ENCODE assay signal across 9 cellular contexts in genomic region chr3:107239703-107240102, GRCh38.
DNase-seq lines count a peak whose midpoint lies in the region; ATAC-seq and TF ChIP-seq lines count a peak whose summit lies in the region.
"Had no signal": no experiment of that assay in that cellular context is flagged by ENCODE, and none has a peak within 500 bp of the region (broad histone marks: within the 10 kb centered on the region; RNA-seq: fewer than 3 reads in every experiment).

No MANE protein-coding gene starts in this region.

- H3K36me3 ChIP-seq in adipocyte (ENCODE audit: control insufficient read depth, insufficient read depth, low read length, severe bottlenecking): no peaks in the 10 kb centered on the region
- H3K36me3 ChIP-seq in testis (ENCODE audit: low read depth, missing control alignments): no peaks in the 10 kb centered on the region

- H3K9me3 ChIP-seq in adipocyte (ENCODE audit: control insufficient read depth, low read length): no peaks in the 10 kb centered on the region
- H3K9me3 ChIP-seq in testis: no peaks in the 10 kb centered on the region

- no peak for ATAC-seq in activated T-cell treated with anti-CD3 and anti-CD28 coated beads, Interleukin-2, amount 50 U/mL, for 4 hours
- ATAC-seq in memory B cell (ENCODE audit: low read depth): no peak
- ATAC-seq in left lobe of liver: no peak

- no peak overlapping the region for H3K27ac Mint-ChIP-seq in memory B cell

- peaks cover 14% of the 10 kb centered on the region for H3K4me1 Mint-ChIP-seq in activated T-cell treated with anti-CD3 and anti-CD28 coated beads, Interleukin-2, amount 50 U/mL, for 4 hours (ENCODE audit: low read depth)
- H3K4me1 Mint-ChIP-seq in memory B cell: peaks cover 22% of the 10 kb centered on the region

- peak overlapping the region; percentile 87 for H3K4me3 Mint-ChIP-seq in activated T-cell treated with anti-CD3 and anti-CD28 coated beads, Interleukin-2, amount 50 U/mL, for 4 hours
- H3K4me3 Mint-ChIP-seq in memory B cell: peak overlapping the region; percentile 50

- peak overlapping the region in 1 of 2 donors; percentile 88 for H3K27ac ChIP-seq in testis

- no peaks in the 10 kb centered on the region for H3K27me3 ChIP-seq in adipocyte (replicated peaks; ENCODE audit: control insufficient read depth, insufficient read depth, low read length)
- H3K27me3 ChIP-seq in testis: no peaks in the 10 kb centered on the region

- H3K9me3 Mint-ChIP-seq in activated T-cell treated with anti-CD3 and anti-CD28 coated beads, Interleukin-2, amount 50 U/mL, for 4 hours: no peaks in the 10 kb centered on the region
- no peaks in the 10 kb centered on the region for H3K9me3 Mint-ChIP-seq in memory B cell

- peaks cover 16% of the 10 kb centered on the region for H3K27me3 Mint-ChIP-seq in activated T-cell treated with anti-CD3 and anti-CD28 coated beads, Interleukin-2, amount 50 U/mL, for 4 hours (ENCODE audit: low read depth)
- H3K27me3 Mint-ChIP-seq in memory B cell: no peaks in the 10 kb centered on the region

- no peak for TF ChIP-seq POLR2A in testis (IDR thresholded peaks at IDR 0.05)

- H3K36me3 Mint-ChIP-seq in activated T-cell treated with anti-CD3 and anti-CD28 coated beads, Interleukin-2, amount 50 U/mL, for 4 hours (ENCODE audit: insufficient read depth): no peaks in the 10 kb centered on the region
- H3K36me3 Mint-ChIP-seq in memory B cell: no peaks in the 10 kb centered on the region

- H3K4me3 ChIP-seq in adipocyte (ENCODE audit: low read length) (peak overlapping the region; percentile 93), testis (peak overlapping the region; percentile 87 to 88)

- H3K4me1 ChIP-seq in adipocyte (ENCODE audit: control insufficient read depth, insufficient read depth, low read length) (peaks cover 4% of the 10 kb centered on the region), testis (peaks cover 33% of the 10 kb centered on the region)

- intact Hi-C loops in testis (cut with DNase I; ENCODE audit: low total_unique reads): loop anchor here (10.0 kb wide), 1 partner anchor 425 kb away; no protein-coding TSS in a partner anchor

- no peak overlapping the region for H3K9ac ChIP-seq in adipocyte (ENCODE audit: low read length)

- 63 to 69% methylated on average over 4 of the region's 4 CpGs for WGBS in testis, 2 donors

- no peak for DNase-seq in activated T-cell treated with anti-CD3 and anti-CD28 coated beads, Interleukin-2, amount 50 U/mL, for 4 hours
- DNase-seq in activated T-cell treated with anti-CD3 and anti-CD28 coated beads, Interleukin-2, amount 50 U/mL, for 48 hours: no peak
- DNase-seq in adipocyte (ENCODE audit: low read depth): no peak
- DNase-seq in memory B cell (ENCODE audit: low spot score in 2 of 2): no peak
- DNase-seq in testis: no peak
- DNase-seq in left lobe of liver (ENCODE audit: low spot score): no peak
- DNase-seq in NCI-H128 (lab: John Stamatoyannopoulos, UW; ENCODE audit: unreplicated experiment): no peak
- no peak for DNase-seq in EL
- DNase-seq: cortex of kidney had no signal

- TF ChIP-seq CTCF in testis (IDR thresholded peaks at IDR 0.05): no peak
